ENCODE assay signal across 9 cellular contexts in the genomic region with DNA sequence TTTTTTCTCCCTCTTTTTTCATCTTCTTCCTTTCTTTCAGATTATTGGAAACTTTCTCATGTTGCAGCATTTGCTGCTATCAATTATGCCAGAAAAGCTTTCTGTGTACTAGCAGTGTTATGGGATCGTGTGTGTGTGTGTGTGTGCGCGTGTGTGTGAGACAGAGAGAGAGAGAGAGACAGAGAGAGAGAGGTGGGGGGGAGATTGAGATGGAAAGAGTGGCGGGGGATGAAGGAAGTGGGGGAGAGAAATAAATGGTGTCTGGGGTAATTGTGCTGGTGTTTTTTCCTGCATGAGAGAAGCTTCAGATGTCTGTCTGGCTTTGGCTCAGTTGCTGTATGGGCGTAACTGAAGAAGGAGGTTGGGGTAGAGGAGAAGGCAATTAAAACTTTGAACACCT.
DNase-seq lines count a peak whose midpoint lies in the region; ATAC-seq, FAIRE-seq and TF ChIP-seq lines count a peak whose summit lies in the region.
"Had no signal": no experiment of that assay in that cellular context is flagged by ENCODE, and none has a peak within 500 bp of the region (broad histone marks: within the 10 kb centered on the region; RNA-seq: fewer than 3 reads in every experiment).

No MANE protein-coding gene starts in this region.

- H3K4me1 ChIP-seq in SK-N-SH (ENCODE audit: control insufficient read depth in 1 of 2, insufficient read depth in 2 of 2, low read depth in 1 of 2, low read length in 1 of 2) = peaks cover 0 to 11% of the 10 kb centered on the region in 2 experiments; a peak in 2 of 4 replicates
- H3K4me1 ChIP-seq in kidney (ENCODE audit: control insufficient read depth in 1 of 2, insufficient read depth in 1 of 2, low read depth in 1 of 2, low read length in 2 of 2) = peaks cover 0 to 2% of the 10 kb centered on the region in 2 donors
- peaks cover 13% of the 10 kb centered on the region for H3K4me1 ChIP-seq in suprapubic skin

- DNase-seq in SK-N-SH (no peak), SHP77 treated with DMSO at 0.1 percent for 48 hours (lab: John Stamatoyannopoulos, UW) (peak; percentile 10), kidney (no peak), suprapubic skin (ENCODE audit: low spot score in 2 of 2) (no peak), pons (ENCODE audit: low spot score) (no peak), cardiac septum (ENCODE audit: low spot score) (no peak), D721Med (ENCODE audit: insufficient read length, low spot score) (no peak)
- DNase-seq: activated CD8-positive, alpha-beta memory T cell treated with anti-CD3 and anti-CD28 coated beads, Interleukin-2, amount 50 U/mL, for 4 hours had no signal

- H3K27ac ChIP-seq in SK-N-SH (ENCODE audit: low read depth in 2 of 2, low read length in 1 of 2) = peak overlapping the region in 1 of 2 experiments; percentile 28; a peak in 1 of 4 replicates
- peak overlapping the region in 1 of 2 donors; percentile 57 for H3K27ac ChIP-seq in kidney (ENCODE audit: low read depth in 2 of 2, low read length in 2 of 2)
- H3K27ac ChIP-seq in suprapubic skin = peak overlapping the region; percentile 51

- TF ChIP-seq CTCF in SK-N-SH (IDR thresholded peaks at IDR 0.05) (no peak), kidney (IDR thresholded peaks at IDR 0.05; ENCODE audit: borderline replicate concordance, extremely low read depth, insufficient read depth) (no peak), suprapubic skin (IDR thresholded peaks at IDR 0.05) (no peak), D721Med (IDR thresholded peaks at IDR 0.05; ENCODE audit: insufficient read depth, missing control alignments) (no peak)

- WGBS in SK-N-SH (ENCODE audit: low lambda C conversion rate) = 88% methylated on average over 5 of the region's 5 CpGs
- WGBS in suprapubic skin = 23% methylated on average over 5 of the region's 5 CpGs

- intact Hi-C loops in kidney (cut with DNase I) (no loop called here), cardiac septum (cut with DNase I) (no loop called here)

- CTCF ChIA-PET in SK-N-SH (lab: Yijun Ruan, JAX) = no interaction called here

- H3K79me2 ChIP-seq in SK-N-SH (ENCODE audit: insufficient read depth) = no peaks in the 10 kb centered on the region

- no peak overlapping the region for H3K4me3 ChIP-seq in SK-N-SH (ENCODE audit: low read depth in 2 of 2, low read length in 1 of 2)
- peak overlapping the region; percentile 26 to 44 for H3K4me3 ChIP-seq in kidney (ENCODE audit: low read length in 2 of 2)
- H3K4me3 ChIP-seq in suprapubic skin = peak overlapping the region; percentile 30

- no peak for TF ChIP-seq POLR2A in suprapubic skin (IDR thresholded peaks at IDR 0.05)

- H2AFZ ChIP-seq in SK-N-SH (ENCODE audit: low read depth) = no peak overlapping the region

- no peaks in the 10 kb centered on the region for H4K20me1 ChIP-seq in SK-N-SH (ENCODE audit: insufficient read depth)

- no peak for TF ChIP-seq RAD21 in SK-N-SH (IDR thresholded peaks at IDR 0.05; ENCODE audit: low read length)

- H3K4me2 ChIP-seq in SK-N-SH = no peak overlapping the region

- TF ChIP-seq EP300 in SK-N-SH (IDR thresholded peaks at IDR 0.05; ENCODE audit: borderline replicate concordance in 1 of 2, low read depth in 1 of 2, low read length in 1 of 2) (no peak), suprapubic skin (IDR thresholded peaks at IDR 0.05) (no peak)

- H3K9me3 ChIP-seq in SK-N-SH (no peaks in the 10 kb centered on the region), kidney (ENCODE audit: control insufficient read depth in 1 of 2, low read length in 2 of 2) (no peaks in the 10 kb centered on the region), suprapubic skin (no peaks in the 10 kb centered on the region)

- H3K36me3 ChIP-seq in SK-N-SH (replicated peaks in 1 of 2; ENCODE audit: control insufficient read depth in 1 of 2, insufficient read depth in 2 of 2, low read length in 1 of 2) (no peaks in the 10 kb centered on the region), kidney (ENCODE audit: control insufficient read depth in 1 of 2, insufficient read depth in 2 of 2, low read length in 2 of 2) (no peaks in the 10 kb centered on the region), suprapubic skin (no peaks in the 10 kb centered on the region)

- no peaks in the 10 kb centered on the region for H3F3A ChIP-seq in SK-N-SH (replicated peaks; ENCODE audit: insufficient read depth)

- no peak for FAIRE-seq in kidney (lab: Jason Lieb, UNC)
- FAIRE-seq in D721Med (lab: Jason Lieb, UNC) = no peak

- peak; percentile 31; the same call in 1 of the 3 replicates for ATAC-seq in SK-N-SH treated with all-trans-retinoic acid at 6 μM for 48 hours

- no peaks in the 10 kb centered on the region for H3K9me2 ChIP-seq in SK-N-SH

- POLR2A ChIA-PET in SK-N-SH (lab: Yijun Ruan, JAX) = no interaction called here

- H3K27me3 ChIP-seq in SK-N-SH (ENCODE audit: insufficient read depth) = no peaks in the 10 kb centered on the region
- H3K27me3 ChIP-seq in suprapubic skin = no peaks in the 10 kb centered on the region

- no peak overlapping the region for H3K9ac ChIP-seq in SK-N-SH
- peak overlapping the region in 1 of 2 donors; percentile 10 for H3K9ac ChIP-seq in kidney (ENCODE audit: low read length in 2 of 2)

TF ChIP-seq in SK-N-SH treated with all-trans-retinoic acid at 6 μM for 48 hours, 23 proteins besides CTCF, POLR2A, EP300 and RAD21:
- no peak for TF ChIP-seq PPARA (CRISPR knock-in tag; IDR thresholded peaks at IDR 0.05; ENCODE audit: borderline replicate concordance)

TF ChIP-seq in SK-N-SH, 30 proteins besides CTCF, POLR2A, EP300 and RAD21:
- TF ChIP-seq SIN3A (IDR thresholded peaks at IDR 0.05; ENCODE audit: borderline replicate concordance, low read depth, low read length) (no peak), RXRA (IDR thresholded peaks at IDR 0.05; ENCODE audit: borderline replicate concordance, low read depth) (no peak), TEAD4 (IDR thresholded peaks at IDR 0.05; ENCODE audit: borderline replicate concordance, insufficient read depth) (no peak), MXI1 (IDR thresholded peaks at IDR 0.05; ENCODE audit: low read depth, low read length) (no peak), FOXJ3 (CRISPR knock-in tag; IDR thresholded peaks at IDR 0.05) (no peak), EZH2phosphoT487 (IDR thresholded peaks at IDR 0.05; ENCODE audit: borderline replicate concordance, low read depth) (no peak), ELF1 (IDR thresholded peaks at IDR 0.05) (no peak), TAF1 (IDR thresholded peaks at IDR 0.05; ENCODE audit: borderline replicate concordance, low read depth, low read length) (no peak), MEF2A (IDR thresholded peaks at IDR 0.05; ENCODE audit: borderline replicate concordance, low read depth) (no peak), NFIC (IDR thresholded peaks at IDR 0.05; ENCODE audit: borderline replicate concordance) (no peak), RFX5 (IDR thresholded peaks at IDR 0.05; ENCODE audit: low read length) (no peak)
- TF ChIP-seq, protein P1, sequence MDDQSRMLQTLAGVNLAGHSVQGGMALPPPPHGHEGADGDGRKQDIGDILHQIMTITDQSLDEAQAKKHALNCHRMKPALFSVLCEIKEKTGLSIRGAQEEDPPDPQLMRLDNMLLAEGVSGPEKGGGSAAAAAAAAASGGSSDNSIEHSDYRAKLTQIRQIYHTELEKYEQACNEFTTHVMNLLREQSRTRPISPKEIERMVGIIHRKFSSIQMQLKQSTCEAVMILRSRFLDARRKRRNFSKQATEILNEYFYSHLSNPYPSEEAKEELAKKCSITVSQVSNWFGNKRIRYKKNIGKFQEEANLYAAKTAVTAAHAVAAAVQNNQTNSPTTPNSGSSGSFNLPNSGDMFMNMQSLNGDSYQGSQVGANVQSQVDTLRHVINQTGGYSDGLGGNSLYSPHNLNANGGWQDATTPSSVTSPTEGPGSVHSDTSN (IDR thresholded peaks at IDR 0.05) = no peak
- TF ChIP-seq, protein P2, sequence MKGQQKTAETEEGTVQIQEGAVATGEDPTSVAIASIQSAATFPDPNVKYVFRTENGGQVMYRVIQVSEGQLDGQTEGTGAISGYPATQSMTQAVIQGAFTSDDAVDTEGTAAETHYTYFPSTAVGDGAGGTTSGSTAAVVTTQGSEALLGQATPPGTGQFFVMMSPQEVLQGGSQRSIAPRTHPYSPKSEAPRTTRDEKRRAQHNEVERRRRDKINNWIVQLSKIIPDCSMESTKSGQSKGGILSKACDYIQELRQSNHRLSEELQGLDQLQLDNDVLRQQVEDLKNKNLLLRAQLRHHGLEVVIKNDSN (IDR thresholded peaks at IDR 0.05; ENCODE audit: borderline replicate concordance, low read depth) = no peak
- TF ChIP-seq, protein P3, sequence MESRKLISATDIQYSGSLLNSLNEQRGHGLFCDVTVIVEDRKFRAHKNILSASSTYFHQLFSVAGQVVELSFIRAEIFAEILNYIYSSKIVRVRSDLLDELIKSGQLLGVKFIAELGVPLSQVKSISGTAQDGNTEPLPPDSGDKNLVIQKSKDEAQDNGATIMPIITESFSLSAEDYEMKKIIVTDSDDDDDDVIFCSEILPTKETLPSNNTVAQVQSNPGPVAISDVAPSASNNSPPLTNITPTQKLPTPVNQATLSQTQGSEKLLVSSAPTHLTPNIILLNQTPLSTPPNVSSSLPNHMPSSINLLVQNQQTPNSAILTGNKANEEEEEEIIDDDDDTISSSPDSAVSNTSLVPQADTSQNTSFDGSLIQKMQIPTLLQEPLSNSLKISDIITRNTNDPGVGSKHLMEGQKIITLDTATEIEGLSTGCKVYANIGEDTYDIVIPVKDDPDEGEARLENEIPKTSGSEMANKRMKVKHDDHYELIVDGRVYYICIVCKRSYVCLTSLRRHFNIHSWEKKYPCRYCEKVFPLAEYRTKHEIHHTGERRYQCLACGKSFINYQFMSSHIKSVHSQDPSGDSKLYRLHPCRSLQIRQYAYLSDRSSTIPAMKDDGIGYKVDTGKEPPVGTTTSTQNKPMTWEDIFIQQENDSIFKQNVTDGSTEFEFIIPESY (IDR thresholded peaks at IDR 0.05; ENCODE audit: borderline replicate concordance, low read depth) = no peak
- TF ChIP-seq, protein P4, sequence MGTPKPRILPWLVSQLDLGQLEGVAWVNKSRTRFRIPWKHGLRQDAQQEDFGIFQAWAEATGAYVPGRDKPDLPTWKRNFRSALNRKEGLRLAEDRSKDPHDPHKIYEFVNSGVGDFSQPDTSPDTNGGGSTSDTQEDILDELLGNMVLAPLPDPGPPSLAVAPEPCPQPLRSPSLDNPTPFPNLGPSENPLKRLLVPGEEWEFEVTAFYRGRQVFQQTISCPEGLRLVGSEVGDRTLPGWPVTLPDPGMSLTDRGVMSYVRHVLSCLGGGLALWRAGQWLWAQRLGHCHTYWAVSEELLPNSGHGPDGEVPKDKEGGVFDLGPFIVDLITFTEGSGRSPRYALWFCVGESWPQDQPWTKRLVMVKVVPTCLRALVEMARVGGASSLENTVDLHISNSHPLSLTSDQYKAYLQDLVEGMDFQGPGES (IDR thresholded peaks at IDR 0.05; ENCODE audit: low read depth, low read length) = no peak

Comparison
In these comparisons a context has a peak if more than half of its experiments do, and no peak if none do; other contexts are left out.
1. H3K4me3 ChIP-seq: peak in kidney (2 of 2) and suprapubic skin (single experiment); none in SK-N-SH (0 of 2).